Comparison of ENCODE assay signal across 8 cellular contexts in genomic region chr5:52988335-52989024, GRCh38. TPM values are rescaled to one million over a fixed set of nuclear protein-coding genes. Genes with fewer than 3 reads are reported as not detected.
DNase-seq lines count a peak whose midpoint lies in the region; ATAC-seq and TF ChIP-seq lines count a peak whose summit lies in the region.

No MANE protein-coding gene starts in this region.

- DNase-seq in DND-41 (no peak), mammary epithelial cell (peak; percentile 62), right lobe of liver (no peak), tibial nerve (ENCODE audit: low spot score in 2 of 2) (no peak), SHP77 (lab: John Stamatoyannopoulos, UW) (no peak), NAMALWA (ENCODE audit: low spot score) (no peak), HCEC 1CT (no peak)

- H3K27me3 ChIP-seq in DND-41 (ENCODE audit: insufficient read depth, low read length, poor library complexity) (peaks cover 9% of the 10 kb centered on the region), HUES48 (ENCODE audit: control insufficient read depth, insufficient read depth, low read length) (peaks cover 19% of the 10 kb centered on the region), mammary epithelial cell (ENCODE audit: insufficient read depth, low read length) (no peaks in the 10 kb centered on the region), right lobe of liver (no peaks in the 10 kb centered on the region), tibial nerve (no peaks in the 10 kb centered on the region)

- ATAC-seq in DND-41 (ENCODE audit: insufficient read depth, low read depth) (peak; percentile 60; the same call in 2 of the 3 replicates), right lobe of liver (peak in 3 of 4 donors; percentile 25 to 38 (median 31))

- H3K4me2 ChIP-seq in DND-41 (ENCODE audit: insufficient read depth, low read length) (peak overlapping the region; percentile 85), mammary epithelial cell (ENCODE audit: insufficient read depth, low read depth, low read length) (peak overlapping the region; percentile 100)

- H3K4me1 ChIP-seq in DND-41 (ENCODE audit: insufficient read depth, low read length) (peaks cover 21% of the 10 kb centered on the region), HUES48 (ENCODE audit: control insufficient read depth, insufficient read depth, low read length) (peaks cover 6% of the 10 kb centered on the region; the same call in 1 of the 2 replicates), mammary epithelial cell (ENCODE audit: insufficient read depth, low read length) (peaks cover 66% of the 10 kb centered on the region), right lobe of liver (peaks cover 0 to 10% (median 1%) of the 10 kb centered on the region in 4 donors), tibial nerve (peaks cover 0 to 35% (median 1%) of the 10 kb centered on the region in 4 donors)

- intact Hi-C loops in mammary epithelial cell (cut with micrococcal nuclease): loop anchor here (1.0 kb wide), 3 partner anchors 27 to 48 kb away; no protein-coding TSS in a partner anchor
- intact Hi-C loops in right lobe of liver (cut with DNase I): no loop called here

- BruUV-seq in mammary epithelial cell (replicated peaks; lab: Mats Ljungman, UMichigan): TSS peak; percentile 46

- H3K27ac ChIP-seq in DND-41 (ENCODE audit: low read length) (no peak overlapping the region), HUES48 (ENCODE audit: low read depth, low read length) (no peak overlapping the region), mammary epithelial cell (ENCODE audit: insufficient read depth, low read depth, low read length) (peak overlapping the region; percentile 95), right lobe of liver (no peak overlapping the region), tibial nerve (peak overlapping the region; percentile 58 to 88 (median 82))

- no peaks in the 10 kb centered on the region for H3K79me2 ChIP-seq in DND-41 (ENCODE audit: insufficient read depth, low read length)
- H3K79me2 ChIP-seq in mammary epithelial cell (ENCODE audit: insufficient read depth, low read length): peaks cover 44% of the 10 kb centered on the region

- no peak for TF ChIP-seq EP300 in tibial nerve (IDR thresholded peaks at IDR 0.05)

- H3K9ac ChIP-seq in DND-41 (ENCODE audit: low read depth, low read length) (peak overlapping the region; percentile 65), HUES48 (ENCODE audit: low read depth, low read length) (no peak overlapping the region), mammary epithelial cell (ENCODE audit: insufficient read depth, low read length) (peak overlapping the region; percentile 97)

- H3K9me3 ChIP-seq in DND-41 (ENCODE audit: insufficient read depth, low read length, severe bottlenecking): no peaks in the 10 kb centered on the region
- no peaks in the 10 kb centered on the region for H3K9me3 ChIP-seq in HUES48 (ENCODE audit: control insufficient read depth, insufficient read depth, low read length)
- H3K9me3 ChIP-seq in mammary epithelial cell (replicated peaks; ENCODE audit: insufficient read depth, low read length): no peaks in the 10 kb centered on the region
- no peaks in the 10 kb centered on the region for H3K9me3 ChIP-seq in right lobe of liver
- H3K9me3 ChIP-seq in tibial nerve: no peaks in the 10 kb centered on the region

- H4K20me1 ChIP-seq in DND-41 (ENCODE audit: insufficient read depth, low read length) (no peaks in the 10 kb centered on the region), mammary epithelial cell (ENCODE audit: insufficient read depth, low read length) (no peaks in the 10 kb centered on the region)

- 4% methylated on average over 8 of the region's 16 CpGs for WGBS in mammary epithelial cell (ENCODE audit: low coverage, missing lambda C conversion rate)
- 16% methylated on average over 13 of the region's 16 CpGs for WGBS in right lobe of liver (ENCODE audit: insufficient coverage, low coverage, low lambda C conversion rate, missing lambda C conversion rate)
- WGBS in tibial nerve, 2 donors: 10 to 13% methylated on average over 14 of the region's 16 CpGs

- CTCF ChIA-PET in mammary epithelial cell (lab: Charles Lee; ENCODE audit: low non-redundant PET): interaction anchor here (0.6 kb wide), 1 partner anchor 1457 kb away, joined by 4 read pairs; no protein-coding TSS in a partner anchor

- dilution Hi-C loops in mammary epithelial cell (cut with HindIII; ENCODE audit: low sequenced_read_pairs): no loop called here

- TF ChIP-seq POLR2A in right lobe of liver (IDR thresholded peaks at IDR 0.05) (no peak), tibial nerve (IDR thresholded peaks at IDR 0.05) (no peak)

- in situ Hi-C loops in mammary epithelial cell (cut with MboI; ENCODE audit: low sequenced_read_pairs in 2 of 2): loop anchor here in 1 of 2 donors (5.0 kb wide), 1 partner anchor 36 kb away; no protein-coding TSS in a partner anchor

- no peak for TF ChIP-seq CTCF in DND-41 (IDR thresholded peaks at IDR 0.05; ENCODE audit: borderline replicate concordance, extremely low read depth, low read length, poor library complexity, severe bottlenecking)
- no peak for TF ChIP-seq CTCF in mammary epithelial cell (conservative IDR thresholded peaks at IDR 0.05 in 1 of 2, IDR thresholded peaks at IDR 0.05 in 1 of 2; ENCODE audit: extremely low read depth in 1 of 2, insufficient read depth in 1 of 2, low read depth in 1 of 2, low read length in 2 of 2)
- no peak for TF ChIP-seq CTCF in right lobe of liver (IDR thresholded peaks at IDR 0.05)
- TF ChIP-seq CTCF in tibial nerve (IDR thresholded peaks at IDR 0.05): no peak

- H3K36me3 ChIP-seq in DND-41 (ENCODE audit: insufficient read depth, low read length) (no peaks in the 10 kb centered on the region), HUES48 (ENCODE audit: control insufficient read depth, insufficient read depth, low read length) (0 out of 2 replicates have a peak, but pooled peaks cover 4% of the 10 kb centered on the region), mammary epithelial cell (ENCODE audit: insufficient read depth, low read length) (peaks cover 13% of the 10 kb centered on the region), right lobe of liver (no peaks in the 10 kb centered on the region), tibial nerve (no peaks in the 10 kb centered on the region)

- H3K4me3 ChIP-seq in DND-41 (ENCODE audit: low read depth in 1 of 2, low read length in 2 of 2) (peak overlapping the region; percentile 51 to 67; a peak in 3 of 4 replicates), HUES48 (ENCODE audit: low read depth, low read length) (peak overlapping the region; percentile 92), mammary epithelial cell (replicated peaks in 1 of 3; ENCODE audit: insufficient read depth in 1 of 3, low read depth in 2 of 3, low read length in 3 of 3) (peak overlapping the region; percentile 69 to 95 (median 88)), right lobe of liver (peak overlapping the region; percentile 45 to 50 (median 49)), tibial nerve (peak overlapping the region; percentile 67 to 86 (median 73))

- peak overlapping the region; percentile 86 for H2AFZ ChIP-seq in DND-41 (ENCODE audit: low read depth, low read length)
- H2AFZ ChIP-seq in mammary epithelial cell (ENCODE audit: low read depth, low read length): peak overlapping the region; percentile 78

RNA-seq across cellular contexts. Expression of gene ITGA2, which starts 0.7 kb away (rescaled TPM):
- total RNA-seq in mammary epithelial cell (100 to 1,000 TPM; 191 to 204 TPM), right lobe of liver (1 to 10 TPM in 1 of 6 experiments, under 1 TPM in 5; 0.11 to 1.6 (median 0.40) TPM), tibial nerve (1 to 10 TPM; 3.7 to 6.1 (median 5.4) TPM)
- 86.5 TPM for polyA plus RNA-seq in mammary epithelial cell
- 266 TPM for polyA minus RNA-seq in mammary epithelial cell

Comparison
In these comparisons a context has a peak if more than half of its experiments do, and no peak if none do; other contexts are left out.
1. H3K27ac ChIP-seq: peak in mammary epithelial cell (single experiment) and tibial nerve (4 of 4); none in DND-41 (single experiment), HUES48 (single experiment) and right lobe of liver (0 of 3).
2. RNA of gene ITGA2, which starts 0.7 kb away (total RNA-seq): 191 to 204 TPM in mammary epithelial cell; 3.7 to 6.1 TPM in tibial nerve and 0.11 to 1.6 TPM in right lobe of liver; every median in the first group is over 10 times any median in the second.
3. Peak in every context shown above with its lines, with median percentiles within 50 percentile points of each other: H3K4me3 ChIP-seq.